In the genomic region with DNA sequence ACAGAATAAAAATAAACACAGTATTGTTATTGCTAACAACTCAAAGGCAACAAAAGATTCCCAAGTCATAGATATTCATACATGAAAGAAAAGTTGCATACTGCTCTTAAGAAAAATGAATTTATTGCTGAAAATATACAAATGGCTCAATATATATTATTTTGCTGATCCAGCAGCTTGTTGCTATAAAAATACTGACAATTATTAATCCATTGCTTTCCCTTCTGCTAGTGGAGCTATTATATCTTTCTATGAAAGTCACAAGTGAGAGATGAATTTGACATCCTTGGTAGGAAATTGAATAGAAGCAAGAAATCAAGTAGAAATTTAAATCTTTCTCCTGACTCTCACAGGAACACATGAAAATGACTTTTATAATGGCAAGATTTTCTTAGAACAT, we compare ENCODE assay signal across 3 cellular contexts.
A peak's percentile ranks its signal among the peaks of the same experiment; 100 is the strongest.
TF ChIP-seq lines count a peak whose summit lies in the region.

No MANE protein-coding gene starts in this region.

TF ChIP-seq in HepG2, 621 proteins besides CTCF, POLR2A, EP300 and RAD21:
- TF ChIP-seq MAFF (IDR thresholded peaks at IDR 0.05; ENCODE audit: low read depth, low read length) (peak; percentile 39; the same call in 1 of the 2 replicates), NONO (IDR thresholded peaks at IDR 0.05) (no peak), NONO (CRISPR knock-in tag; conservative IDR thresholded peaks at IDR 0.05) (no peak), ZNF180 (CRISPR knock-in tag; IDR thresholded peaks at IDR 0.05; ENCODE audit: borderline replicate concordance, low read depth) (no peak), MAFK (conservative IDR thresholded peaks at IDR 0.05 in 1 of 2, IDR thresholded peaks at IDR 0.05 in 1 of 2; ENCODE audit: low read length in 2 of 2) (peak; percentile 48 to 62)

TF ChIP-seq in HCT116, 20 proteins besides CTCF, POLR2A, EP300 and RAD21 (continued from another document):
- TF ChIP-seq FOSL1 (IDR thresholded peaks at IDR 0.05; ENCODE audit: low read depth) = no peak
- TF ChIP-seq POLR2AphosphoS5 (IDR thresholded peaks at IDR 0.05; ENCODE audit: low read depth, low read length) = no peak
- TF ChIP-seq, protein P1, sequence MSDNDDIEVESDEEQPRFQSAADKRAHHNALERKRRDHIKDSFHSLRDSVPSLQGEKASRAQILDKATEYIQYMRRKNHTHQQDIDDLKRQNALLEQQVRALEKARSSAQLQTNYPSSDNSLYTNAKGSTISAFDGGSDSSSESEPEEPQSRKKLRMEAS (IDR thresholded peaks at IDR 0.05) = no peak
- TF ChIP-seq EGR1 (IDR thresholded peaks at IDR 0.05; ENCODE audit: low read depth) = no peak
- no peak for TF ChIP-seq CEBPB (IDR thresholded peaks at IDR 0.05; ENCODE audit: low read depth)
- TF ChIP-seq SRF (IDR thresholded peaks at IDR 0.05; ENCODE audit: low read depth) = no peak
- no peak for TF ChIP-seq ATF3 (IDR thresholded peaks at IDR 0.05)
- no peak for TF ChIP-seq ZFX (IDR thresholded peaks at IDR 0.05)
- TF ChIP-seq SIN3A (IDR thresholded peaks at IDR 0.05; ENCODE audit: low read depth) = no peak
- TF ChIP-seq, protein P2, sequence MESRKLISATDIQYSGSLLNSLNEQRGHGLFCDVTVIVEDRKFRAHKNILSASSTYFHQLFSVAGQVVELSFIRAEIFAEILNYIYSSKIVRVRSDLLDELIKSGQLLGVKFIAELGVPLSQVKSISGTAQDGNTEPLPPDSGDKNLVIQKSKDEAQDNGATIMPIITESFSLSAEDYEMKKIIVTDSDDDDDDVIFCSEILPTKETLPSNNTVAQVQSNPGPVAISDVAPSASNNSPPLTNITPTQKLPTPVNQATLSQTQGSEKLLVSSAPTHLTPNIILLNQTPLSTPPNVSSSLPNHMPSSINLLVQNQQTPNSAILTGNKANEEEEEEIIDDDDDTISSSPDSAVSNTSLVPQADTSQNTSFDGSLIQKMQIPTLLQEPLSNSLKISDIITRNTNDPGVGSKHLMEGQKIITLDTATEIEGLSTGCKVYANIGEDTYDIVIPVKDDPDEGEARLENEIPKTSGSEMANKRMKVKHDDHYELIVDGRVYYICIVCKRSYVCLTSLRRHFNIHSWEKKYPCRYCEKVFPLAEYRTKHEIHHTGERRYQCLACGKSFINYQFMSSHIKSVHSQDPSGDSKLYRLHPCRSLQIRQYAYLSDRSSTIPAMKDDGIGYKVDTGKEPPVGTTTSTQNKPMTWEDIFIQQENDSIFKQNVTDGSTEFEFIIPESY (IDR thresholded peaks at IDR 0.05; ENCODE audit: extremely low read depth, insufficient replicate concordance, low read length) = no peak
- TF ChIP-seq EZH2phosphoT487 (IDR thresholded peaks at IDR 0.05; ENCODE audit: borderline replicate concordance) = no peak
- TF ChIP-seq YY1 (IDR thresholded peaks at IDR 0.05; ENCODE audit: extremely low read depth, insufficient replicate concordance, low read depth, low read length) = no peak

TF ChIP-seq in K562, 482 proteins besides CTCF, POLR2A, EP300 and RAD21 (continued from another document):
- no peak for TF ChIP-seq ZNF274 (IDR thresholded peaks at IDR 0.05; ENCODE audit: borderline replicate concordance, low read depth, low read length)
- peak; percentile 71 for TF ChIP-seq ZNF316 (IDR thresholded peaks at IDR 0.05)
- TF ChIP-seq ZNF318 (IDR thresholded peaks at IDR 0.05; ENCODE audit: borderline replicate concordance in 1 of 2, low read depth in 1 of 2) = no peak
- no peak for TF ChIP-seq GABPB1 (CRISPR knock-in tag; IDR thresholded peaks at IDR 0.05)
- TF ChIP-seq, protein P3, sequence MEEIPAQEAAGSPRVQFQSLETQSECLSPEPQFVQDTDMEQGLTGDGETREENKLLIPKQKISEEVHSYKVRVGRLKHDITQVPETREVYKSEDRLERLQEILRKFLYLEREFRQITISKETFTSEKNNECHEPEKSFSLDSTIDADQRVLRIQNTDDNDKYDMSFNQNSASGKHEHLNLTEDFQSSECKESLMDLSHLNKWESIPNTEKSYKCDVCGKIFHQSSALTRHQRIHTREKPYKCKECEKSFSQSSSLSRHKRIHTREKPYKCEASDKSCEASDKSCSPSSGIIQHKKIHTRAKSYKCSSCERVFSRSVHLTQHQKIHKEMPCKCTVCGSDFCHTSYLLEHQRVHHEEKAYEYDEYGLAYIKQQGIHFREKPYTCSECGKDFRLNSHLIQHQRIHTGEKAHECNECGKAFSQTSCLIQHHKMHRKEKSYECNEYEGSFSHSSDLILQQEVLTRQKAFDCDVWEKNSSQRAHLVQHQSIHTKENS (CRISPR knock-in tag; IDR thresholded peaks at IDR 0.05) = no peak
- TF ChIP-seq, protein P4, sequence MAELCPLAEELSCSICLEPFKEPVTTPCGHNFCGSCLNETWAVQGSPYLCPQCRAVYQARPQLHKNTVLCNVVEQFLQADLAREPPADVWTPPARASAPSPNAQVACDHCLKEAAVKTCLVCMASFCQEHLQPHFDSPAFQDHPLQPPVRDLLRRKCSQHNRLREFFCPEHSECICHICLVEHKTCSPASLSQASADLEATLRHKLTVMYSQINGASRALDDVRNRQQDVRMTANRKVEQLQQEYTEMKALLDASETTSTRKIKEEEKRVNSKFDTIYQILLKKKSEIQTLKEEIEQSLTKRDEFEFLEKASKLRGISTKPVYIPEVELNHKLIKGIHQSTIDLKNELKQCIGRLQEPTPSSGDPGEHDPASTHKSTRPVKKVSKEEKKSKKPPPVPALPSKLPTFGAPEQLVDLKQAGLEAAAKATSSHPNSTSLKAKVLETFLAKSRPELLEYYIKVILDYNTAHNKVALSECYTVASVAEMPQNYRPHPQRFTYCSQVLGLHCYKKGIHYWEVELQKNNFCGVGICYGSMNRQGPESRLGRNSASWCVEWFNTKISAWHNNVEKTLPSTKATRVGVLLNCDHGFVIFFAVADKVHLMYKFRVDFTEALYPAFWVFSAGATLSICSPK (IDR thresholded peaks at IDR 0.05; ENCODE audit: borderline replicate concordance) = no peak
- no peak for TF ChIP-seq ZNF398 (CRISPR knock-in tag; IDR thresholded peaks at IDR 0.05)
- no peak for TF ChIP-seq TEAD4 (IDR thresholded peaks at IDR 0.05; ENCODE audit: low read length)
- TF ChIP-seq TEAD4 (CRISPR knock-in tag; IDR thresholded peaks at IDR 0.05; ENCODE audit: borderline replicate concordance) = no peak
- TF ChIP-seq, protein P5, sequence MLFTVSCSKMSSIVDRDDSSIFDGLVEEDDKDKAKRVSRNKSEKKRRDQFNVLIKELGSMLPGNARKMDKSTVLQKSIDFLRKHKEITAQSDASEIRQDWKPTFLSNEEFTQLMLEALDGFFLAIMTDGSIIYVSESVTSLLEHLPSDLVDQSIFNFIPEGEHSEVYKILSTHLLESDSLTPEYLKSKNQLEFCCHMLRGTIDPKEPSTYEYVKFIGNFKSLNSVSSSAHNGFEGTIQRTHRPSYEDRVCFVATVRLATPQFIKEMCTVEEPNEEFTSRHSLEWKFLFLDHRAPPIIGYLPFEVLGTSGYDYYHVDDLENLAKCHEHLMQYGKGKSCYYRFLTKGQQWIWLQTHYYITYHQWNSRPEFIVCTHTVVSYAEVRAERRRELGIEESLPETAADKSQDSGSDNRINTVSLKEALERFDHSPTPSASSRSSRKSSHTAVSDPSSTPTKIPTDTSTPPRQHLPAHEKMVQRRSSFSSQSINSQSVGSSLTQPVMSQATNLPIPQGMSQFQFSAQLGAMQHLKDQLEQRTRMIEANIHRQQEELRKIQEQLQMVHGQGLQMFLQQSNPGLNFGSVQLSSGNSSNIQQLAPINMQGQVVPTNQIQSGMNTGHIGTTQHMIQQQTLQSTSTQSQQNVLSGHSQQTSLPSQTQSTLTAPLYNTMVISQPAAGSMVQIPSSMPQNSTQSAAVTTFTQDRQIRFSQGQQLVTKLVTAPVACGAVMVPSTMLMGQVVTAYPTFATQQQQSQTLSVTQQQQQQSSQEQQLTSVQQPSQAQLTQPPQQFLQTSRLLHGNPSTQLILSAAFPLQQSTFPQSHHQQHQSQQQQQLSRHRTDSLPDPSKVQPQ (CRISPR knock-in tag; IDR thresholded peaks at IDR 0.05; ENCODE audit: borderline replicate concordance) = no peak
- peak; percentile 50 for TF ChIP-seq C11orf30 (IDR thresholded peaks at IDR 0.05; ENCODE audit: low read depth)
- TF ChIP-seq RUNX1 (IDR thresholded peaks at IDR 0.05; ENCODE audit: low read depth) = no peak
